18 cellular contexts compared by ENCODE assay signal in genomic region chr19:17647071-17648020, GRCh38. TPM values are rescaled to one million over a fixed set of nuclear protein-coding genes. Genes with fewer than 3 reads are reported as not detected.
"Had no signal": no experiment of that assay in that cellular context is flagged by ENCODE, and none has a peak within 500 bp of the region (broad histone marks: within the 10 kb centered on the region; RNA-seq: fewer than 3 reads in every experiment).

No MANE protein-coding gene starts in this region.

- H3K9me3 ChIP-seq: mucosa of descending colon, upper lobe of left lung had no signal

- ATAC-seq: activated CD8-positive, alpha-beta T cell treated with anti-CD3 and anti-CD28 coated beads, Interleukin-2, amount 10 ng/mL, durations not matched to agents 7 days and 5 days; left colon; mucosa of descending colon had no signal

- H3K36me3 ChIP-seq: upper lobe of left lung had no signal

- H3K4me3 ChIP-seq: mucosa of descending colon, upper lobe of left lung had no signal

- H3K27ac ChIP-seq: upper lobe of left lung, VCaP had no signal

- H3K4me1 ChIP-seq: upper lobe of left lung had no signal

- DNase-seq: activated CD4-positive, alpha-beta T cell treated with anti-CD3 and anti-CD28 coated beads, Interleukin-2, amount 50 U/mL, for 1 hour; activated CD4-positive, CD25-positive, alpha-beta regulatory T cell treated with anti-CD3 and anti-CD28 coated beads, Interleukin-2, amount 50 U/mL, for 72 hours; activated CD8-positive, alpha-beta T cell treated with anti-CD3 and anti-CD28 coated beads, Interleukin-2, amount 10 ng/mL, durations not matched to agents 7 days and 5 days; activated gamma-delta T cell; activated naive CD4-positive, alpha-beta T cell treated with anti-CD3 and anti-CD28 coated beads, Interleukin-2, amount 50 U/mL, for 16 hours; effector CD4-positive, alpha-beta T cell; glutamatergic neuron; hippocampal formation; islet precursor cell; left colon; naive B cell; stimulated activated CD4-positive, alpha-beta T cell treated with anti-CD3 and anti-CD28 coated beads, Interleukin-4, amount 100 ng/mL, for 24 hours had no signal

RNA-seq across cellular contexts. Expression of gene UNC13A, which starts 40.8 kb away (rescaled TPM):
- total RNA-seq: activated T-helper 1 cell treated with anti-CD3 and anti-CD28 coated beads, Interleukin-12 subunit alpha, Interleukin-12 subunit beta, Interleukin-2, Interleukin-4 antibody, amounts not matched to agents 30 ng/mL and 10 ng/mL and 1 ng/mL, durations not matched to agents 14 hours and 24 hours and 36 hours; lower leg skin; subcutaneous adipose tissue had no signal
